In the genomic region with DNA sequence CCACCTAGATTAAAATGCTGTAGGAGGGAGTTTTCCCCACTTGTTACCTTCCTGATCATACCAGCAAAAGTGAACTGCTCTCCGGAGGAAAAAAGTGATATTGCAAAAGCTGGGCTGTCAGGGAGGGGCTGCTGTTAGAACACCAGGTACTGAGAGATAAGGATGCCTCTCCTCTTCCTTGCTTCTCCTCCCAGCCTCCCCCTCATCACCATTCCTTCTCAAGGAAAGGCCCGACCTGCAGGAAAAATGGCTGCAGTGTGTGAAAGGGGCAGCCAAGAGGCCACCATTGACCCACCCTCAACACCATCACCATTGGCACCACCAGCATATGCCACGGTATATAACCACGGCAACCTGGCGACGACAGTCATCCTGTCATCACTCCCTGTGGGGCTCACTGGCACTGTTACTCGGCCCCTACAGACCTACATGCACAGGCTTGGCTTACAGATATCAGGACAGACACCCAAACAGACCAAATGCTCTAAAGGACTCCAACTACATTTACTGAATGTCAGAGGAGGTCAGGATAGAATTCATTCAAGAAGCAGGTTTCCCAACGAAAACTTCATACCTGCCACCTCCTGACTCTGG, we compare ENCODE assay signal across 23 cellular contexts.
"Had no signal": no experiment of that assay in that cellular context is flagged by ENCODE, and none has a peak within 500 bp of the region (broad histone marks: within the 10 kb centered on the region; RNA-seq: fewer than 3 reads in every experiment).

No MANE protein-coding gene starts in this region.

- ATAC-seq: esophagus mucosa, gastrocnemius medialis, heart right ventricle, left lung, left ventricle myocardium superior, lower lobe of right lung had no signal

- H3K27me3 ChIP-seq: colonic mucosa, esophagus squamous epithelium, gastrocnemius medialis had no signal

- H3K4me1 ChIP-seq: colonic mucosa, gastrocnemius medialis, left lung, lower lobe of right lung had no signal

- H3K4me3 ChIP-seq: colonic mucosa, esophagus squamous epithelium, gastrocnemius medialis, heart right ventricle, left lung, lower lobe of right lung had no signal

- DNase-seq: colonic mucosa; cortex of kidney; effector CD4-positive, alpha-beta T cell; effector memory CD4-positive, alpha-beta T cell; esophagus squamous epithelium; foreskin fibroblast; foreskin melanocyte; gastrocnemius medialis; glutamatergic neuron; head of caudate nucleus; heart right ventricle; hippocampal formation; left cardiac atrium; left lung; left ventricle myocardium superior; lower lobe of right lung; mesendoderm; midbrain had no signal

- H3K27ac Mint-ChIP-seq: dendritic cell treated with granulocyte-macrophage colony-stimulating factor and Interleukin-4, amounts not matched to agents 40 ng/mL and 50 ng/mL, for 4 days had no signal

- H3K4me3 Mint-ChIP-seq: dendritic cell treated with granulocyte-macrophage colony-stimulating factor and Interleukin-4, amounts not matched to agents 40 ng/mL and 50 ng/mL, for 4 days had no signal

- H3K9me3 ChIP-seq: colonic mucosa, esophagus squamous epithelium, gastrocnemius medialis, left lung, lower lobe of right lung had no signal

- H3K27ac ChIP-seq: colonic mucosa, esophagus squamous epithelium, gastrocnemius medialis, heart right ventricle, left lung, lower lobe of right lung had no signal

- H3K9me3 Mint-ChIP-seq: dendritic cell treated with granulocyte-macrophage colony-stimulating factor and Interleukin-4, amounts not matched to agents 40 ng/mL and 50 ng/mL, for 4 days had no signal

- FAIRE-seq: endothelial cell of umbilical vein, islet of Langerhans, keratinocyte had no signal

- H3K36me3 ChIP-seq: colonic mucosa, esophagus squamous epithelium, gastrocnemius medialis, heart right ventricle, left lung, lower lobe of right lung had no signal
